17 cellular contexts compared by ENCODE assay signal in genomic region chr2:217371681-217372297, GRCh38.
DNase-seq lines count a peak whose midpoint lies in the region; ATAC-seq, FAIRE-seq and TF ChIP-seq lines count a peak whose summit lies in the region.
"Had no signal": no experiment of that assay in that cellular context is flagged by ENCODE, and none has a peak within 500 bp of the region (broad histone marks: within the 10 kb centered on the region; RNA-seq: fewer than 3 reads in every experiment).

No MANE protein-coding gene starts in this region.

- no peak for FAIRE-seq in astrocyte (lab: Jason Lieb, UNC)
- FAIRE-seq: kidney had no signal

- no peaks in the 10 kb centered on the region for H3K79me1 ChIP-seq in mesendoderm (ENCODE audit: low read length)

- H3K27me3 ChIP-seq in breast epithelium = no peaks in the 10 kb centered on the region
- no peaks in the 10 kb centered on the region for H3K27me3 ChIP-seq in astrocyte (ENCODE audit: insufficient read depth, low read length)
- no peaks in the 10 kb centered on the region for H3K27me3 ChIP-seq in mesendoderm (ENCODE audit: insufficient read depth, low read length, poor library complexity)
- no peaks in the 10 kb centered on the region for H3K27me3 ChIP-seq in thoracic aorta (replicated peaks; ENCODE audit: insufficient read depth)
- H3K27me3 ChIP-seq: body of pancreas had no signal

- H3K36me3 Mint-ChIP-seq in MCF 10A (ENCODE audit: insufficient read depth, unreplicated experiment) (no peaks in the 10 kb centered on the region), astrocyte (ENCODE audit: low read depth, unreplicated experiment) (no peaks in the 10 kb centered on the region)

- H3K4ac ChIP-seq in mesendoderm (ENCODE audit: low read depth, low read length) = peak overlapping the region; percentile 24

- no peak overlapping the region for H4K5ac ChIP-seq in mesendoderm (ENCODE audit: low read length)

- H3K4me3 Mint-ChIP-seq in MCF 10A (ENCODE audit: unreplicated experiment) (no peak overlapping the region), astrocyte (ENCODE audit: unreplicated experiment) (no peak overlapping the region)
- H3K4me3 Mint-ChIP-seq: activated naive CD4-positive, alpha-beta T cell treated with anti-CD3 and anti-CD28 coated beads for 36 hours had no signal

- POLR2A ChIA-PET in MCF 10A (lab: Yijun Ruan, JAX) = no interaction called here

- H3K4me1 Mint-ChIP-seq in MCF 10A (ENCODE audit: insufficient read depth, unreplicated experiment) = peaks cover 12% of the 10 kb centered on the region
- H3K4me1 Mint-ChIP-seq in astrocyte (ENCODE audit: low read depth, unreplicated experiment) = peaks cover 36% of the 10 kb centered on the region

- no peak overlapping the region for H3K23ac ChIP-seq in mesendoderm (ENCODE audit: low read length)

- H3K56ac ChIP-seq in mesendoderm (ENCODE audit: low read length) = no peak overlapping the region

- intact Hi-C loops in breast epithelium (cut with DNase I; ENCODE audit: low total_unique reads) (no loop called here), MCF 10A (cut with micrococcal nuclease) (loop anchor here (2.0 to 5.0 kb wide), 2 partner anchors 281 to 673 kb away; no protein-coding TSS in a partner anchor)

- H3K4me2 ChIP-seq in astrocyte (ENCODE audit: low read length) (peak overlapping the region; percentile 30), mesendoderm (ENCODE audit: low read length) (no peak overlapping the region)

- H3K9ac ChIP-seq in astrocyte (ENCODE audit: low read length) = no peak overlapping the region
- no peak overlapping the region for H3K9ac ChIP-seq in mesendoderm (ENCODE audit: low read length)

- H4K20me1 ChIP-seq in astrocyte (ENCODE audit: insufficient read depth, low read length) = no peaks in the 10 kb centered on the region

- H3K27me3 Mint-ChIP-seq in MCF 10A (ENCODE audit: insufficient read depth, unreplicated experiment) = no peaks in the 10 kb centered on the region
- no peaks in the 10 kb centered on the region for H3K27me3 Mint-ChIP-seq in astrocyte (ENCODE audit: low read depth, unreplicated experiment)

- no CpG with 5 or more reads among the region's 10 CpGs for WGBS in mesendoderm (ENCODE audit: extremely low coverage, insufficient coverage, low lambda C conversion rate)

- H2BK5ac ChIP-seq in mesendoderm (ENCODE audit: low read length) = no peak overlapping the region

- H2BK15ac ChIP-seq in mesendoderm (replicated peaks; ENCODE audit: low read depth) = no peak overlapping the region

- CTCF ChIA-PET in MCF 10A (lab: Yijun Ruan, JAX) = interaction anchor here (1.5 to 2.2 kb wide), 3 partner anchors 9 to 673 kb away, joined by 4 to 7 read pairs (median 5); no protein-coding TSS in a partner anchor

- H2BK120ac ChIP-seq in mesendoderm (ENCODE audit: low read depth, low read length) = no peak overlapping the region

- no peak for TF ChIP-seq POLR2A in breast epithelium (IDR thresholded peaks at IDR 0.05)

- peak overlapping the region; percentile 23 for H2AFZ ChIP-seq in astrocyte (ENCODE audit: low read depth, low read length)

- BruUV-seq in MCF 10A (replicated peaks; lab: Mats Ljungman, UMichigan) = no TSS peak

- H3K9me3 Mint-ChIP-seq in MCF 10A (ENCODE audit: unreplicated experiment) (no peaks in the 10 kb centered on the region), astrocyte (ENCODE audit: unreplicated experiment) (no peaks in the 10 kb centered on the region)
- H3K9me3 Mint-ChIP-seq: activated naive CD4-positive, alpha-beta T cell treated with anti-CD3 and anti-CD28 coated beads for 36 hours had no signal

- no peak for TF ChIP-seq CTCF in breast epithelium (IDR thresholded peaks at IDR 0.05)
- TF ChIP-seq CTCF in MCF 10A (IDR thresholded peaks at IDR 0.05; ENCODE audit: unreplicated experiment) = no peak
- TF ChIP-seq CTCF in astrocyte (IDR thresholded peaks at IDR 0.05; ENCODE audit: insufficient read depth, low read depth, low read length) = no peak
- TF ChIP-seq CTCF in thoracic aorta (IDR thresholded peaks at IDR 0.05) = no peak

- peak in 1 of 2 donors; percentile 62 for DNase-seq in breast epithelium (ENCODE audit: low spot score in 2 of 2)
- DNase-seq in MCF 10A (ENCODE audit: unreplicated experiment) = no peak
- DNase-seq in astrocyte (ENCODE audit: low read depth) = peak; percentile 48
- DNase-seq in mesendoderm = peak; percentile 28
- DNase-seq in thoracic aorta (ENCODE audit: low spot score) = no peak
- no peak for DNase-seq in activated CD8-positive, alpha-beta memory T cell treated with anti-CD3 and anti-CD28 coated beads, Interleukin-2, amount 50 U/mL, for 48 hours
- DNase-seq: activated CD4-positive, CD25-positive, alpha-beta regulatory T cell treated with anti-CD3 and anti-CD28 coated beads, Interleukin-2, amount 50 U/mL, for 72 hours; activated naive CD4-positive, alpha-beta T cell treated with anti-CD3 and anti-CD28 coated beads for 36 hours; dermis blood vessel endothelial cell; EL; kidney; SHP77 treated with DMSO at 0.1 percent for 48 hours; stimulated activated naive CD8-positive, alpha-beta T cell treated with anti-CD3 and anti-CD28 coated beads, Interleukin-15, Interleukin-2, amounts not matched to agents 100 U/mL and 50 U/mL, for 24 hours had no signal

- no peaks in the 10 kb centered on the region for H3K36me3 ChIP-seq in breast epithelium
- H3K36me3 ChIP-seq in astrocyte (ENCODE audit: insufficient read depth, low read length) = no peaks in the 10 kb centered on the region
- no peaks in the 10 kb centered on the region for H3K36me3 ChIP-seq in mesendoderm (ENCODE audit: control insufficient read depth, insufficient read depth, low read length)
- no peaks in the 10 kb centered on the region for H3K36me3 ChIP-seq in thoracic aorta

- H3K18ac ChIP-seq in mesendoderm (ENCODE audit: low read length) = peak overlapping the region; percentile 65

- H3K9me3 ChIP-seq in breast epithelium = no peaks in the 10 kb centered on the region
- no peaks in the 10 kb centered on the region for H3K9me3 ChIP-seq in astrocyte (ENCODE audit: insufficient read depth, low read depth, low read length)
- no peaks in the 10 kb centered on the region for H3K9me3 ChIP-seq in thoracic aorta
- H3K9me3 ChIP-seq: body of pancreas had no signal

- ATAC-seq in thoracic aorta (ENCODE audit: insufficient number of reproducible peaks, low FRiP score, low read depth) (no peak), HG02571 (IDR thresholded peaks at IDR 0.05; ENCODE audit: unreplicated experiment) (no peak), GM19328 (IDR thresholded peaks at IDR 0.05; ENCODE audit: unreplicated experiment) (no peak)
- ATAC-seq: body of pancreas; esophagus mucosa; stimulated activated naive CD8-positive, alpha-beta T cell treated with anti-CD3 and anti-CD28 coated beads, Interleukin-15, Interleukin-2, amounts not matched to agents 100 U/mL and 50 U/mL, for 24 hours had no signal

- H2AK5ac ChIP-seq in mesendoderm (ENCODE audit: low read length) = no peak overlapping the region

- H3K4me3 ChIP-seq in breast epithelium (no peak overlapping the region), astrocyte (ENCODE audit: insufficient read depth, low read depth, low read length) (no peak overlapping the region), mesendoderm (ENCODE audit: low read length) (no peak overlapping the region), thoracic aorta (peak overlapping the region; percentile 6)
- H3K4me3 ChIP-seq: body of pancreas had no signal

- H3K4me1 ChIP-seq in breast epithelium (peaks cover 0 to 5% of the 10 kb centered on the region in 2 donors), astrocyte (ENCODE audit: insufficient read depth, low read length) (peaks cover 35% of the 10 kb centered on the region), mesendoderm (ENCODE audit: control insufficient read depth, low read depth, low read length) (peaks cover 9% of the 10 kb centered on the region), thoracic aorta (ENCODE audit: control insufficient read depth in 1 of 2, low read depth in 2 of 2) (peaks cover 12 to 49% of the 10 kb centered on the region in 2 donors)
- H3K4me1 ChIP-seq: body of pancreas had no signal

- H3K27ac ChIP-seq in breast epithelium = peak overlapping the region; percentile 76 to 80
- H3K27ac ChIP-seq in astrocyte (ENCODE audit: low read depth, low read length) = peak overlapping the region; percentile 43
- no peak overlapping the region for H3K27ac ChIP-seq in mesendoderm (ENCODE audit: low read depth, low read length)
- H3K27ac ChIP-seq in thoracic aorta = peak overlapping the region; percentile 64 to 69

- H3K79me2 ChIP-seq in astrocyte (ENCODE audit: insufficient read depth, low read length) (no peaks in the 10 kb centered on the region), mesendoderm (ENCODE audit: control insufficient read depth, insufficient read depth, low read length) (no peaks in the 10 kb centered on the region)

- H3K27ac Mint-ChIP-seq in MCF 10A (ENCODE audit: low read depth, unreplicated experiment) = no peak overlapping the region
- peak overlapping the region; percentile 72 for H3K27ac Mint-ChIP-seq in astrocyte (ENCODE audit: unreplicated experiment)
- H3K27ac Mint-ChIP-seq: activated naive CD4-positive, alpha-beta T cell treated with anti-CD3 and anti-CD28 coated beads for 36 hours had no signal

- H4K8ac ChIP-seq in mesendoderm (ENCODE audit: low read depth, low read length) = no peak overlapping the region

Comparison
In these comparisons a context has a peak if more than half of its experiments do, and no peak if none do; other contexts are left out.
1. DNase-seq: peak in astrocyte (single experiment) and mesendoderm (single experiment); none in MCF 10A (single experiment), thoracic aorta (single experiment) and activated CD8-positive, alpha-beta memory T cell treated with anti-CD3 and anti-CD28 coated beads, Interleukin-2, amount 50 U/mL, for 48 hours (single experiment).